Comparison of ENCODE assay signal across 13 cellular contexts in the genomic region with DNA sequence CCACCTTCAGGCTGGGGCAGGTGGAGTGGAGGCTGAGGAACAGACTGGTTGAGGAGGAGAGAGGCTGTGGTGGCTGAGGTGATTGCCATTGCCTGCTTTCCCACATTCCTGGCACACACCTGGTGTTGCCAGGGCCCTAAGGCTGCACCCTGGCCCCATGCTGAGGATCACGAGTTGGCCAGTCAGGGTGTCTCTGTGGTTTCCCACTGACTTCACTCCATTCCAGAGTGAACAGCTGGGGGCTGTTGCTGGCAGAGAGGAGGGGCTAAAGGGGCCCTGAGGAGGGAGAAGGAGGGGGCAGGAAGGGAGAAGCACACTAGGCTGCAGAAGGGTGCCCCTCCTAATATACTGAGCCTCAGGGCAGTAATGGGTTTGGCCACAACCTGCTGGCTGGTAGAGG. TPM values are rescaled to one million over a fixed set of nuclear protein-coding genes. Genes with fewer than 3 reads are reported as not detected.
DNase-seq lines count a peak whose midpoint lies in the region; ATAC-seq and TF ChIP-seq lines count a peak whose summit lies in the region.
"Had no signal": no experiment of that assay in that cellular context is flagged by ENCODE, and none has a peak within 500 bp of the region (broad histone marks: within the 10 kb centered on the region; RNA-seq: fewer than 3 reads in every experiment).

No MANE protein-coding gene starts in this region.

- WGBS in heart left ventricle, 4 donors = 54 to 88% (median 74%) methylated on average over 1 of the region's 1 CpG

- no peaks in the 10 kb centered on the region for H3K27me3 Mint-ChIP-seq in activated T-helper 17 cell treated with anti-CD3 and anti-CD28 coated beads, Interleukin-2, amount 50 U/mL, for 72 hours
- H3K27me3 Mint-ChIP-seq in memory B cell = peaks cover 5% of the 10 kb centered on the region

- H3K9me3 ChIP-seq in heart left ventricle (no peaks in the 10 kb centered on the region), Peyer's patch (no peaks in the 10 kb centered on the region)
- H3K9me3 ChIP-seq: BE2C, neutrophil had no signal

- H3K27ac ChIP-seq in heart left ventricle (peak overlapping the region in 4 of 12 donors; percentile 5 to 90 (median 50)), Peyer's patch (peak overlapping the region in 1 of 4 donors; percentile 10)
- H3K27ac ChIP-seq: neutrophil had no signal

- H3K27ac Mint-ChIP-seq in activated T-helper 17 cell treated with anti-CD3 and anti-CD28 coated beads, Interleukin-2, amount 50 U/mL, for 72 hours = peak overlapping the region; percentile 15
- H3K27ac Mint-ChIP-seq in memory B cell = no peak overlapping the region

- H3K4me1 ChIP-seq in heart left ventricle (peaks cover 4 to 55% (median 33%) of the 10 kb centered on the region in 12 donors), Peyer's patch (peaks cover 0 to 11% (median under 1%) of the 10 kb centered on the region in 4 donors)
- H3K4me1 ChIP-seq: BE2C had no signal

- DNase-seq in cardiac septum (ENCODE audit: low spot score) = peak; percentile 68
- no peak for DNase-seq in heart left ventricle
- DNase-seq in memory B cell (ENCODE audit: low spot score in 2 of 2) = no peak
- DNase-seq in epidermal melanocyte (ENCODE audit: insufficient read length, low spot score) = no peak
- DNase-seq in Peyer's patch = no peak
- no peak for DNase-seq in SHP77 treated with DMSO at 0.1 percent for 48 hours (lab: John Stamatoyannopoulos, UW)
- DNase-seq: activated CD4-positive, alpha-beta T cell treated with anti-CD3 and anti-CD28 coated beads for 1 hour; BE2C; cerebellar nuclear complex; MM.1S had no signal

- no peak for ATAC-seq in heart left ventricle
- ATAC-seq in activated T-helper 17 cell treated with anti-CD3 and anti-CD28 coated beads, Interleukin-2, amount 50 U/mL, for 72 hours (replicated peaks) = no peak
- ATAC-seq in memory B cell (ENCODE audit: low read depth) = no peak
- no peak for ATAC-seq in HG03159 (IDR thresholded peaks at IDR 0.05; ENCODE audit: unreplicated experiment)

- H3K4me3 Mint-ChIP-seq in activated T-helper 17 cell treated with anti-CD3 and anti-CD28 coated beads, Interleukin-2, amount 50 U/mL, for 72 hours = peak overlapping the region; percentile 76
- peak overlapping the region; percentile 81 for H3K4me3 Mint-ChIP-seq in memory B cell

- TF ChIP-seq CTCF in heart left ventricle (IDR thresholded peaks at IDR 0.05) (no peak), Peyer's patch (IDR thresholded peaks at IDR 0.05) (no peak)

- H3K36me3 ChIP-seq in heart left ventricle = peaks cover 0 to 19% (median 4%) of the 10 kb centered on the region in 9 donors
- no peaks in the 10 kb centered on the region for H3K36me3 ChIP-seq in Peyer's patch
- H3K36me3 ChIP-seq: BE2C, neutrophil had no signal

- TF ChIP-seq POLR2A in heart left ventricle (IDR thresholded peaks at IDR 0.05) (no peak), Peyer's patch (IDR thresholded peaks at IDR 0.05) (no peak)

- H3K9me3 Mint-ChIP-seq in activated T-helper 17 cell treated with anti-CD3 and anti-CD28 coated beads, Interleukin-2, amount 50 U/mL, for 72 hours = no peaks in the 10 kb centered on the region
- no peaks in the 10 kb centered on the region for H3K9me3 Mint-ChIP-seq in memory B cell

- intact Hi-C loops in cardiac septum (cut with DNase I) (loop anchor here (10.0 kb wide), 1 partner anchor 306 kb away; a partner anchor contains a TSS), heart left ventricle (cut with DNase I) (loop anchor here in 2 of 10 donors (5.0 kb wide), 2 partner anchors 63 to 68 kb away; a partner anchor contains a TSS)

- peaks cover 16% of the 10 kb centered on the region for H3K4me1 Mint-ChIP-seq in activated T-helper 17 cell treated with anti-CD3 and anti-CD28 coated beads, Interleukin-2, amount 50 U/mL, for 72 hours
- peaks cover 15% of the 10 kb centered on the region for H3K4me1 Mint-ChIP-seq in memory B cell

- no peaks in the 10 kb centered on the region for H3K36me3 Mint-ChIP-seq in activated T-helper 17 cell treated with anti-CD3 and anti-CD28 coated beads, Interleukin-2, amount 50 U/mL, for 72 hours (ENCODE audit: low read depth)
- H3K36me3 Mint-ChIP-seq in memory B cell = no peaks in the 10 kb centered on the region

- no peaks in the 10 kb centered on the region for H3K27me3 ChIP-seq in heart left ventricle
- H3K27me3 ChIP-seq in Peyer's patch = no peaks in the 10 kb centered on the region
- H3K27me3 ChIP-seq: BE2C had no signal

- H3K4me3 ChIP-seq in heart left ventricle (peak overlapping the region in 3 of 12 donors; percentile 23 to 95 (median 75)), Peyer's patch (no peak overlapping the region)

RNA-seq across cellular contexts. Expression of a gene that starts 1.8 kb away (rescaled TPM):
- total RNA-seq in cardiac septum = 2.6 TPM
- 10 to 100 TPM in 2 of 9 donors, 1 to 10 TPM in 7; 2.3 to 13.1 (median 4.9) TPM for total RNA-seq in heart left ventricle
- polyA plus RNA-seq in heart left ventricle = 1 to 10 TPM; 3.0 to 3.7 TPM
- under 1 TPM; 0.24 to 0.40 TPM for total RNA-seq in activated T-helper 17 cell treated with anti-CD3 and anti-CD28 coated beads, Interleukin-2, amount 50 U/mL, for 72 hours
- total RNA-seq in Peyer's patch = 1 to 10 TPM in 2 of 4 donors, under 1 TPM in 1, not detected in 1; 0.53 to 4.4 (median 1.9) TPM

RNA-seq across cellular contexts. Expression of a gene that starts 25.6 kb away (rescaled TPM):
- total RNA-seq in cardiac septum = 1.1 TPM
- total RNA-seq in heart left ventricle = 1 to 10 TPM in 3 of 9 donors, under 1 TPM in 6; 0.32 to 1.2 (median 0.82) TPM
- polyA plus RNA-seq in heart left ventricle = under 1 TPM; 0.24 to 0.50 TPM
- total RNA-seq in activated T-helper 17 cell treated with anti-CD3 and anti-CD28 coated beads, Interleukin-2, amount 50 U/mL, for 72 hours = 1 to 10 TPM in 1 of 2 donors, not detected in 1; 1.4 TPM
- total RNA-seq in Peyer's patch = not detected
